In genomic region chr2:226860087-226860486, GRCh38 we compare ENCODE assay signal across 25 cellular contexts. TPM values are rescaled to one million over a fixed set of nuclear protein-coding genes. Genes with fewer than 3 reads are reported as not detected.
A peak's percentile ranks its signal among the peaks of the same experiment; 100 is the strongest.
DNase-seq lines count a peak whose midpoint lies in the region; ATAC-seq, FAIRE-seq and TF ChIP-seq lines count a peak whose summit lies in the region.
"Had no signal": no experiment of that assay in that cellular context is flagged by ENCODE, and none has a peak within 500 bp of the region (broad histone marks: within the 10 kb centered on the region; RNA-seq: fewer than 3 reads in every experiment).

No MANE protein-coding gene starts in this region.

- no peaks in the 10 kb centered on the region; the same call in 2 of the 3 replicates for H3K9me3 ChIP-seq in GM12878 (replicated peaks; ENCODE audit: control insufficient read depth, insufficient read depth, low read length)
- H3K9me3 ChIP-seq: body of pancreas, upper lobe of right lung had no signal

- peaks cover 23% of the 10 kb centered on the region for H3K4me1 ChIP-seq in GM12878 (ENCODE audit: control insufficient read depth, insufficient read depth, low read length)
- H3K4me1 ChIP-seq: body of pancreas, upper lobe of right lung had no signal

- no peak overlapping the region for H3K4me2 ChIP-seq in GM12878 (ENCODE audit: control insufficient read depth, insufficient read depth)

- H2AFZ ChIP-seq in GM12878 (ENCODE audit: control insufficient read depth, low read depth, low read length), result no peak overlapping the region

- no peak for TF ChIP-seq POLR2A in GM12878 (IDR thresholded peaks at IDR 0.05; ENCODE audit: low read depth, low read length)

- SMC1A ChIA-PET in GM12878 (lab: Charles Lee; ENCODE audit: uncharacterized antibody, unreplicated experiment), result interaction anchor here (1.1 to 1.4 kb wide), 3 partner anchors 12 to 125 kb away, joined by 4 to 7 read pairs (median 5); no protein-coding TSS in a partner anchor

- no peak for FAIRE-seq in GM12878 (lab: Jason Lieb, UNC)
- FAIRE-seq: keratinocyte, small intestine had no signal

- no peaks in the 10 kb centered on the region for H3K27me3 ChIP-seq in GM12878 (replicated peaks in 1 of 2; ENCODE audit: control insufficient read depth in 2 of 2, insufficient read depth in 2 of 2, low read length in 1 of 2)
- H3K27me3 ChIP-seq: body of pancreas, upper lobe of right lung had no signal

- no peak for TF ChIP-seq CTCF in GM12878 (IDR thresholded peaks at IDR 0.05 in 2 of 3, conservative IDR thresholded peaks at IDR 0.05 in 1 of 3; ENCODE audit: control insufficient read depth in 2 of 3, extremely low read depth in 1 of 3, insufficient read depth in 1 of 3, low read depth in 3 of 3, low read length in 3 of 3)

- intact Hi-C loops in GM12878 (cut with micrococcal nuclease; ENCODE audit: unreplicated experiment), result no loop called here

- no peak for TF ChIP-seq RAD21 in GM12878 (IDR thresholded peaks at IDR 0.05; ENCODE audit: insufficient read depth, low read depth, low read length)

- H3K79me2 ChIP-seq in GM12878 (ENCODE audit: control insufficient read depth, insufficient read depth, low read length), result peaks cover 5% of the 10 kb centered on the region

- no peak overlapping the region for H3K9ac ChIP-seq in GM12878 (ENCODE audit: control insufficient read depth, insufficient read depth, low read length)

- peaks cover 0 to 7% of the 10 kb centered on the region in 2 experiments; a peak in 1 of 4 replicates for H3K36me3 ChIP-seq in GM12878 (ENCODE audit: control insufficient read depth in 2 of 2, insufficient read depth in 2 of 2, low read length in 1 of 2)

- H4K20me1 ChIP-seq in GM12878 (ENCODE audit: control insufficient read depth, insufficient read depth), result no peaks in the 10 kb centered on the region

- in situ Hi-C loops in GM12878 (cut with MboI), result no loop called here

- TF ChIP-seq EP300 in GM12878 (IDR thresholded peaks at IDR 0.05; ENCODE audit: borderline replicate concordance in 1 of 2, control insufficient read depth in 1 of 2, low read depth in 2 of 2, low read length in 2 of 2), result no peak

- RAD21 ChIA-PET in GM12878 (lab: Charles Lee; ENCODE audit: unreplicated experiment), result interaction anchor here (0.9 kb wide), 1 partner anchor 20 kb away, joined by 3 read pairs; no protein-coding TSS in a partner anchor

- POLR2A ChIA-PET in GM12878 (lab: Charles Lee), result interaction anchor here (0.9 to 1.5 kb wide), 3 partner anchors 13 to 25 kb away, joined by 3 to 4 read pairs (median 3); no protein-coding TSS in a partner anchor

- DNase-seq in GM12878 (ENCODE audit: low read depth, low spot score) (no peak), NCI-H146 (lab: John Stamatoyannopoulos, UW) (no peak), activated gamma-delta T cell treated with Interleukin-2 at 50 U/mL for 16 hours (no peak), GM03348 (ENCODE audit: low spot score) (no peak), cortex of kidney (lab: John Stamatoyannopoulos, UW) (no peak)
- DNase-seq: activated CD4-positive, alpha-beta T cell treated with anti-CD3 and anti-CD28 coated beads for 4 hours; activated CD8-positive, alpha-beta memory T cell treated with anti-CD3 and anti-CD28 coated beads for 24 hours; activated T-cell treated with anti-CD3 and anti-CD28 coated beads, Interleukin-2, amount 50 U/mL, for 1 hour; body of pancreas; GDM1; natural killer cell; NCI-H1092 treated with DMSO at 0.1 percent for 48 hours; NCI-H2081; NCI-H226; NCI-H82; small intestine; stimulated activated CD4-positive, alpha-beta T cell treated with anti-CD3 and anti-CD28 coated beads, Interleukin-1b, Interleukin-23, amount 100 ng/mL, for 48 hours; T-helper 17 cell; upper lobe of right lung had no signal

- no peak overlapping the region for H3K4me3 ChIP-seq in GM12878
- H3K4me3 ChIP-seq: body of pancreas, SK-N-MC, upper lobe of right lung had no signal

- H3K27ac ChIP-seq in GM12878 (ENCODE audit: control insufficient read depth, insufficient read depth), result no peak overlapping the region
- H3K27ac ChIP-seq: body of pancreas, RWPE1, SK-N-MC, upper lobe of right lung had no signal

- ATAC-seq in GM18909 (IDR thresholded peaks at IDR 0.05; ENCODE audit: poor library complexity, unreplicated experiment), result peak; percentile 54
- ATAC-seq in GM21619 (IDR thresholded peaks at IDR 0.05; ENCODE audit: unreplicated experiment), result peak; percentile 56
- ATAC-seq in HG03097 (IDR thresholded peaks at IDR 0.05; ENCODE audit: low FRiP score, unreplicated experiment), result peak; percentile 49
- peak; percentile 23; the same call in 2 of the 3 replicates for ATAC-seq in GM12878
- ATAC-seq: body of pancreas, natural killer cell, T-helper 17 cell, upper lobe of right lung had no signal

- CTCF ChIA-PET in GM12878 (lab: Yijun Ruan, JAX), result interaction anchor here (1.2 kb wide), 1 partner anchor 14 kb away, joined by 4 read pairs; no protein-coding TSS in a partner anchor

- no TSS peak for BruUV-seq in GM12878 (replicated peaks; lab: Mats Ljungman, UMichigan)

TF ChIP-seq in GM12878, 131 proteins besides CTCF, POLR2A, EP300 and RAD21 (continues in another document):
- no peak for TF ChIP-seq TCF3 (IDR thresholded peaks at IDR 0.05; ENCODE audit: borderline replicate concordance, insufficient read depth, low read depth, low read length)
- no peak for TF ChIP-seq EZH2 (IDR thresholded peaks at IDR 0.05; ENCODE audit: borderline replicate concordance, control insufficient read depth, low read depth, low read length)
- no peak for TF ChIP-seq ZNF384 (IDR thresholded peaks at IDR 0.05; ENCODE audit: borderline replicate concordance, low read depth, low read length)
- no peak for TF ChIP-seq ZNF622 (IDR thresholded peaks at IDR 0.05)
- TF ChIP-seq ZBTB11 (CRISPR knock-in tag; IDR thresholded peaks at IDR 0.05), result no peak
- no peak for TF ChIP-seq RB1 (IDR thresholded peaks at IDR 0.05; ENCODE audit: borderline replicate concordance)
- no peak for TF ChIP-seq ELK1 (IDR thresholded peaks at IDR 0.05; ENCODE audit: low read depth, low read length)
- no peak for TF ChIP-seq TARDBP (IDR thresholded peaks at IDR 0.05; ENCODE audit: borderline replicate concordance)

RNA-seq across cellular contexts. Expression of gene RHBDD1, which starts 24.2 kb away (rescaled TPM):
- 230 and 231 TPM in 2 replicates for total RNA-seq in GM12878 (2013; cell fraction: nucleolus; rRNA removed)
- total RNA-seq in GM12878 (2014; rRNA removed) (7.5 and 11.3 TPM in 2 replicates), GM12878 (2014; rRNA removed; fragmentation: Illumina TruSeq; extraction: Trizol) (14.3 and 17.1 TPM in 2 replicates), GM12878 (2021) (25.7 and 29.0 TPM in 2 replicates)
- 11.7 TPM for polyA plus RNA-seq in GM12878 (2011; ENCODE audit: low read depth)
- polyA plus RNA-seq in GM12878 (2011; rRNA removed) (35.6 and 36.4 TPM in 2 replicates), GM12878 (2014; fragmentation: Illumina TruSeq; extraction: Trizol) (15.0 and 23.8 TPM in 2 replicates), GM12878 (2014; fragmentation: Nextera tagmentation; extraction: Ambion mirVana) (1 to 10 TPM; 7.1 to 7.3 TPM), GM12878 (2014; rRNA removed) (10.1 and 12.9 TPM in 2 replicates), GM12878 (2016; fragmentation: Nextera tagmentation; extraction: Ambion mirVana) (10 to 100 TPM; 23.4 to 27.4 TPM)
- polyA plus RNA-seq in GM12878 (2011; cell fraction: cytosol; rRNA removed), result 15.0 and 18.9 TPM in 2 replicates
- 22.2 and 35.0 TPM in 2 replicates for polyA plus RNA-seq in GM12878 (2011; cell fraction: nucleus; rRNA removed)
- polyA plus RNA-seq in GM12878 (2012), result 13.7 and 15.5 TPM in 2 replicates
- polyA minus RNA-seq in GM12878 (2011; rRNA and poly(A)+ RNA removed), result 95.4 and 140 TPM in 2 replicates
- 20.8 and 32.3 TPM in 2 replicates for polyA minus RNA-seq in GM12878 (2011; cell fraction: cytosol; rRNA and poly(A)+ RNA removed)
- 68.9 and 77.6 TPM in 2 replicates for polyA minus RNA-seq in GM12878 (2011; cell fraction: nucleus; rRNA and poly(A)+ RNA removed)
